Comparison of ENCODE assay signal across 8 cellular contexts in genomic region chr3:11136871-11137626, GRCh38. TPM values are rescaled to one million over a fixed set of nuclear protein-coding genes. Genes with fewer than 3 reads are reported as not detected.
DNase-seq lines count a peak whose midpoint lies in the region; ATAC-seq and TF ChIP-seq lines count a peak whose summit lies in the region.

No MANE protein-coding gene starts in this region.

- H3K27me3 ChIP-seq in Panc1 (ENCODE audit: control insufficient read depth, insufficient read depth, low read length) = no peaks in the 10 kb centered on the region

- DNase-seq in DMS153 treated with DMSO at 0.1 percent for 48 hours (lab: John Stamatoyannopoulos, UW; ENCODE audit: unreplicated experiment) (peak; percentile 17), Panc1 (ENCODE audit: low read depth, low spot score) (peak; percentile 93), fibroblast of gingiva (ENCODE audit: low read depth) (peak; percentile 99), pons (ENCODE audit: low spot score) (peak; percentile 46), NCI-H345 treated with DMSO at 0.1 percent for 48 hours (lab: John Stamatoyannopoulos, UW; ENCODE audit: unreplicated experiment) (no peak), NCI-H1417 treated with DMSO at 0.1 percent for 48 hours (lab: John Stamatoyannopoulos, UW) (no peak)

- no peak for TF ChIP-seq CTCF in Panc1 (IDR thresholded peaks at IDR 0.05)

- peak overlapping the region; percentile 38 to 74 for H3K4me3 ChIP-seq in Panc1 (ENCODE audit: low read depth in 2 of 2, low read length in 2 of 2)

- H3K4me1 ChIP-seq in Panc1 (ENCODE audit: control insufficient read depth, insufficient read depth, low read length) = peaks cover 3% of the 10 kb centered on the region; the same call in 1 of the 2 replicates

- POLR2A ChIA-PET in Panc1 (lab: Charles Lee) = no interaction called here

- no peaks in the 10 kb centered on the region for H3K36me3 ChIP-seq in Panc1 (ENCODE audit: control insufficient read depth, insufficient read depth, low read length)

- ATAC-seq in Panc1 (peak; percentile 96), HG02678 (IDR thresholded peaks at IDR 0.05; ENCODE audit: unreplicated experiment) (no peak), HG03442 (IDR thresholded peaks at IDR 0.05; ENCODE audit: unreplicated experiment) (no peak)

- H3K27ac ChIP-seq in Panc1 (ENCODE audit: low read length) = peak overlapping the region; percentile 36; the same call in 1 of the 2 replicates

- CTCF ChIA-PET in Panc1 (lab: Charles Lee) = interaction anchor here (0.7 kb wide), 1 partner anchor 76 kb away, joined by 3 read pairs; no protein-coding TSS in a partner anchor

- in situ Hi-C loops in Panc1 (cut with HindIII; ENCODE audit: low pct_unique_long_range_greater_than_20kb, low sequenced_read_pairs) = no loop called here

- H3K9me3 ChIP-seq in Panc1 (ENCODE audit: control insufficient read depth, insufficient read depth, low read depth, low read length) = no peaks in the 10 kb centered on the region

- BruUV-seq in Panc1 (replicated peaks; lab: Mats Ljungman, UMichigan) = no TSS peak

- intact Hi-C loops in Panc1 (cut with micrococcal nuclease; ENCODE audit: unreplicated experiment) = no loop called here

RNA-seq across cellular contexts. Expression of gene HRH1, which starts 17.2 kb away (rescaled TPM):
- 4.6 TPM for total RNA-seq in Panc1 (2021; ENCODE audit: unreplicated experiment)
- 4.9 TPM for polyA plus RNA-seq in Panc1 (2012; ENCODE audit: insufficient read length)

Comparison
In these comparisons a context has a peak if more than half of its experiments do, and no peak if none do; other contexts are left out.
1. DNase-seq: peak in DMS153 treated with DMSO at 0.1 percent for 48 hours (single experiment), Panc1 (single experiment), fibroblast of gingiva (single experiment) and pons (single experiment); none in NCI-H345 treated with DMSO at 0.1 percent for 48 hours (single experiment) and NCI-H1417 treated with DMSO at 0.1 percent for 48 hours (single experiment).